Comparison of ENCODE assay signal across 23 cellular contexts in the genomic region with DNA sequence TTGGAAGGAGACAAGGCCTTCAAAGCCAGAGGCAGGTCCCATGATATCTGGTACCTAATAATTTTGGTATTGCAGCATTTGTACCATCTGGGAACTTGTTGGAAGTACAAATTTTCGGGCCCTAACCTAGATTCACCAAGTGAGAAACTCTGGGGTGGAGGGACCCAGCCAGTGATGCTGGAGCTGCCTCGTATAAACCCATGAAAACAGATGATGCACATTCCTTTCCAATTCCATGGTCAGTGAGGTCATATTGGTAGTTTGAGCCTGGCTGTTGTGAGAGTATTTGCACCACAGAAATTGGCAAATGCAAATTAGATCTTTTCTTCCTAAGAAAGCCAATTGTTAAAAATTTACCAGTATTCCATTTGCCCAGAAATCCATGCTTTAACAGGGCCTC.
"Had no signal": no experiment of that assay in that cellular context is flagged by ENCODE, and none has a peak within 500 bp of the region (broad histone marks: within the 10 kb centered on the region; RNA-seq: fewer than 3 reads in every experiment).

No MANE protein-coding gene starts in this region.

- H3K4me3 Mint-ChIP-seq: activated naive CD8-positive, alpha-beta T cell; activated T-cell treated with anti-CD3 and anti-CD28 coated beads, Interleukin-2, amount 50 U/mL, for 4 hours; brain; mesothelial cell of epicardium; natural killer cell treated with Interleukin-12 subunit alpha and Interleukin-12 subunit beta and Interleukin-15 and Interleukin-18, amount 100 ng/mL, for 72 hours had no signal

- H3K4me3 ChIP-seq: ovary, prostate gland, upper lobe of left lung had no signal

- H3K36me3 Mint-ChIP-seq: activated naive CD8-positive, alpha-beta T cell; brain; mesothelial cell of epicardium; natural killer cell treated with Interleukin-12 subunit alpha and Interleukin-12 subunit beta and Interleukin-15 and Interleukin-18, amount 100 ng/mL, for 72 hours had no signal

- H3K9me3 Mint-ChIP-seq: activated T-helper 2 cell treated with anti-CD3 and anti-CD28 coated beads, Interferon-gamma antibody, Interleukin-2, Interleukin-4, amounts not matched to agents 10 μg/mL and 5 μg/mL and 100 μg/mL, durations not matched to agents 14 hours and 24 hours and 36 hours had no signal

- H3K27ac Mint-ChIP-seq: activated naive CD8-positive, alpha-beta T cell; activated T-helper 2 cell treated with anti-CD3 and anti-CD28 coated beads, Interferon-gamma antibody, Interleukin-2, Interleukin-4, amounts not matched to agents 10 μg/mL and 5 μg/mL and 100 μg/mL, durations not matched to agents 14 hours and 24 hours and 36 hours; mesothelial cell of epicardium; natural killer cell treated with Interleukin-12 subunit alpha and Interleukin-12 subunit beta and Interleukin-15 and Interleukin-18, amount 100 ng/mL, for 72 hours had no signal

- ATAC-seq: activated T-cell treated with anti-CD3 and anti-CD28 coated beads, Interleukin-2, amount 50 U/mL, for 4 hours; foreskin keratinocyte; left ventricle myocardium superior; natural killer cell treated with Interleukin-12 subunit alpha and Interleukin-12 subunit beta and Interleukin-15 and Interleukin-18, amount 100 ng/mL, for 72 hours; stimulated activated naive CD8-positive, alpha-beta T cell treated with anti-CD3 and anti-CD28 coated beads, Interleukin-15, Interleukin-2, amounts not matched to agents 100 U/mL and 50 U/mL, for 24 hours had no signal

- DNase-seq: activated CD4-positive, alpha-beta T cell treated with anti-CD3 and anti-CD28 coated beads for 1 hour; activated CD4-positive, alpha-beta T cell treated with anti-CD3 and anti-CD28 coated beads, Interleukin-2, amount 50 U/mL, for 4 hours; activated CD8-positive, alpha-beta memory T cell treated with anti-CD3 and anti-CD28 coated beads for 24 hours; activated CD8-positive, alpha-beta memory T cell treated with anti-CD3 and anti-CD28 coated beads, Interleukin-2, amount 50 U/mL, for 48 hours; activated naive CD4-positive, alpha-beta T cell; activated T-cell treated with anti-CD3 and anti-CD28 coated beads, Interleukin-2, amount 50 U/mL, for 4 hours; amniotic stem cell; foreskin keratinocyte; left ventricle myocardium superior; mammary epithelial cell; ovary; right cardiac atrium; stimulated activated CD4-positive, alpha-beta T cell treated with anti-CD3 and anti-CD28 coated beads, Interleukin-12 subunit alpha, Interleukin-12 subunit beta, amount 100 ng/mL, for 4 hours; stimulated activated CD4-positive, alpha-beta T cell treated with anti-CD3 and anti-CD28 coated beads, Interleukin-4, amount 100 ng/mL, for 4 hours; stimulated activated naive CD8-positive, alpha-beta T cell treated with anti-CD3 and anti-CD28 coated beads, Interleukin-15, Interleukin-2, amounts not matched to agents 100 U/mL and 50 U/mL, for 24 hours; upper lobe of left lung; WERI-Rb-1 had no signal
